ENCODE assay signal across 1 cellular context in genomic region chr2:64326578-64327050, GRCh38.
TF ChIP-seq lines count a peak whose summit lies in the region.

No MANE protein-coding gene starts in this region.

TF ChIP-seq in GM12878, 131 proteins besides CTCF, POLR2A, EP300 and RAD21 (continued from another document):
- TF ChIP-seq BCL3 (IDR thresholded peaks at IDR 0.05; ENCODE audit: borderline replicate concordance, insufficient read depth, low read depth, low read length, poor library complexity, severe bottlenecking) (no peak), KAT2A (conservative IDR thresholded peaks at IDR 0.05; ENCODE audit: control insufficient read depth, low read depth, low read length) (no peak), IKZF1 (conservative IDR thresholded peaks at IDR 0.05) (no peak), PRDM15 (CRISPR knock-in tag; IDR thresholded peaks at IDR 0.05) (no peak), RFX5 (IDR thresholded peaks at IDR 0.05; ENCODE audit: low read depth, low read length) (no peak), USF2 (IDR thresholded peaks at IDR 0.05; ENCODE audit: borderline replicate concordance, low read depth, low read length) (no peak), EGR1 (IDR thresholded peaks at IDR 0.05; ENCODE audit: borderline replicate concordance in 1 of 2, low read depth in 2 of 2, low read length in 2 of 2) (peak in 1 of 2 experiments; percentile 61; a peak in 1 of 3 replicates), POLR2AphosphoS5 (IDR thresholded peaks at IDR 0.05; ENCODE audit: low read length) (peak; percentile 13; the same call in 1 of the 2 replicates)
- TF ChIP-seq, protein P1, sequence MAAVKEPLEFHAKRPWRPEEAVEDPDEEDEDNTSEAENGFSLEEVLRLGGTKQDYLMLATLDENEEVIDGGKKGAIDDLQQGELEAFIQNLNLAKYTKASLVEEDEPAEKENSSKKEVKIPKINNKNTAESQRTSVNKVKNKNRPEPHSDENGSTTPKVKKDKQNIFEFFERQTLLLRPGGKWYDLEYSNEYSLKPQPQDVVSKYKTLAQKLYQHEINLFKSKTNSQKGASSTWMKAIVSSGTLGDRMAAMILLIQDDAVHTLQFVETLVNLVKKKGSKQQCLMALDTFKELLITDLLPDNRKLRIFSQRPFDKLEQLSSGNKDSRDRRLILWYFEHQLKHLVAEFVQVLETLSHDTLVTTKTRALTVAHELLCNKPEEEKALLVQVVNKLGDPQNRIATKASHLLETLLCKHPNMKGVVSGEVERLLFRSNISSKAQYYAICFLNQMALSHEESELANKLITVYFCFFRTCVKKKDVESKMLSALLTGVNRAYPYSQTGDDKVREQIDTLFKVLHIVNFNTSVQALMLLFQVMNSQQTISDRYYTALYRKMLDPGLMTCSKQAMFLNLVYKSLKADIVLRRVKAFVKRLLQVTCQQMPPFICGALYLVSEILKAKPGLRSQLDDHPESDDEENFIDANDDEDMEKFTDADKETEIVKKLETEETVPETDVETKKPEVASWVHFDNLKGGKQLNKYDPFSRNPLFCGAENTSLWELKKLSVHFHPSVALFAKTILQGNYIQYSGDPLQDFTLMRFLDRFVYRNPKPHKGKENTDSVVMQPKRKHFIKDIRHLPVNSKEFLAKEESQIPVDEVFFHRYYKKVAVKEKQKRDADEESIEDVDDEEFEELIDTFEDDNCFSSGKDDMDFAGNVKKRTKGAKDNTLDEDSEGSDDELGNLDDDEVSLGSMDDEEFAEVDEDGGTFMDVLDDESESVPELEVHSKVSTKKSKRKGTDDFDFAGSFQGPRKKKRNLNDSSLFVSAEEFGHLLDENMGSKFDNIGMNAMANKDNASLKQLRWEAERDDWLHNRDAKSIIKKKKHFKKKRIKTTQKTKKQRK (IDR thresholded peaks at IDR 0.05; ENCODE audit: low read depth, low read length): no peak
